Comparison of ENCODE assay signal across 21 cellular contexts in the genomic region with DNA sequence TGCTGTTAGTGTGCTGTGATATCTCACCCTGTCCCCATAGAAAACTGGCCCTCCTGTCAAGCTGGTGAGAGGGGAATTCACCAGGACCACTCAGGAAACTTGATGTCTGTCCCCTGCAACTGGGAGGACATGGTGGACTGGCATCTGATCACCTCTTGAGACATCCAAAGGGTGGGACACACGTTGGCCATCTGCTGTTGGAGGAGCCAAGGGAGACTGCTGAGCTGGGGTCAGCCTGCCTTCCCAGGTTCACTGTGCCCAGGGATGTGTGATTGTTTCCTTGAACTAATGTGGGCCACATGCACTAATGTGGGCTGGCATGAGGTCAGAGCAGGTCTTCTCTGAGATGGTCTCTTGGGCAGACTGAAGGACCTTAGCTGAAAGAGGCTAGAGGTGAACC. TPM values are rescaled to one million over a fixed set of nuclear protein-coding genes. Genes with fewer than 3 reads are reported as not detected.
DNase-seq lines count a peak whose midpoint lies in the region; ATAC-seq, FAIRE-seq and TF ChIP-seq lines count a peak whose summit lies in the region.
"Had no signal": no experiment of that assay in that cellular context is flagged by ENCODE, and none has a peak within 500 bp of the region (broad histone marks: within the 10 kb centered on the region; RNA-seq: fewer than 3 reads in every experiment).

No MANE protein-coding gene starts in this region.

- H2BK5ac ChIP-seq in H9 (ENCODE audit: insufficient read length, low read length): no peak overlapping the region
- H2BK5ac ChIP-seq in neuronal stem cell (ENCODE audit: low read length): no peak overlapping the region

- H3K27ac ChIP-seq in H9 (ENCODE audit: insufficient read length, low read depth, low read length): no peak overlapping the region
- H3K27ac ChIP-seq in neuronal stem cell (replicated peaks; ENCODE audit: low read length): no peak overlapping the region
- H3K27ac ChIP-seq: BLaER1, HL-60 had no signal

- no peaks in the 10 kb centered on the region for H3K9me3 Mint-ChIP-seq in H9
- H3K9me3 Mint-ChIP-seq in activated T-helper 1 cell treated with anti-CD3 and anti-CD28 coated beads, Interleukin-12 subunit alpha, Interleukin-12 subunit beta, Interleukin-2, Interleukin-4 antibody, amounts not matched to agents 30 ng/mL and 10 ng/mL and 1 ng/mL, durations not matched to agents 14 hours and 24 hours and 36 hours: no peaks in the 10 kb centered on the region
- H3K9me3 Mint-ChIP-seq in T-cell: no peaks in the 10 kb centered on the region
- H3K9me3 Mint-ChIP-seq: CD14-positive monocyte; CD4-positive, alpha-beta memory T cell; GM23338; IgD-negative memory B cell had no signal

- H3K4me2 ChIP-seq in H9 (ENCODE audit: insufficient read depth, insufficient read length, low read length): no peak overlapping the region
- H3K4me2 ChIP-seq in neuronal stem cell (ENCODE audit: insufficient read depth, low read length, poor library complexity, severe bottlenecking): no peak overlapping the region
- H3K4me2 ChIP-seq: BLaER1, GM23338 had no signal

- H2BK15ac ChIP-seq in H9 (ENCODE audit: low read depth, low read length) (no peak overlapping the region), neuronal stem cell (ENCODE audit: low read length) (no peak overlapping the region)

- H2AFZ ChIP-seq in H9 (ENCODE audit: low read length) (no peak overlapping the region), neuronal stem cell (ENCODE audit: low read length) (no peak overlapping the region)
- H2AFZ ChIP-seq: GM23338 had no signal

- no peak overlapping the region for H3K23ac ChIP-seq in H9 (ENCODE audit: insufficient read length, low read depth, low read length)
- H3K23ac ChIP-seq in neuronal stem cell (ENCODE audit: low read depth, low read length, poor library complexity): no peak overlapping the region

- H3K4ac ChIP-seq in H9 (ENCODE audit: low read depth, low read length): no peak overlapping the region
- H3K4ac ChIP-seq in neuronal stem cell (ENCODE audit: low read length): no peak overlapping the region

- H2BK12ac ChIP-seq in H9 (ENCODE audit: insufficient read length, low read depth, low read length) (no peak overlapping the region), neuronal stem cell (ENCODE audit: low read length) (no peak overlapping the region)

- no peak overlapping the region for H3K27ac Mint-ChIP-seq in H9
- H3K27ac Mint-ChIP-seq in activated T-helper 1 cell treated with anti-CD3 and anti-CD28 coated beads, Interleukin-12 subunit alpha, Interleukin-12 subunit beta, Interleukin-2, Interleukin-4 antibody, amounts not matched to agents 30 ng/mL and 10 ng/mL and 1 ng/mL, durations not matched to agents 14 hours and 24 hours and 36 hours: peak overlapping the region; percentile 29
- H3K27ac Mint-ChIP-seq in T-cell: no peak overlapping the region
- H3K27ac Mint-ChIP-seq: CD14-positive monocyte, GM23338 had no signal

- no peak overlapping the region for H3K4me3 ChIP-seq in neuronal stem cell (ENCODE audit: low read length in 2 of 2)
- H3K4me3 ChIP-seq: BLaER1, GM23338 had no signal

- H3K9ac ChIP-seq in H9 (ENCODE audit: extremely low read depth, insufficient read length, low read length): no peak overlapping the region
- no peak overlapping the region for H3K9ac ChIP-seq in neuronal stem cell (ENCODE audit: low read depth, low read length, poor library complexity)
- H3K9ac ChIP-seq: BLaER1 had no signal

- H3K79me1 ChIP-seq in H9 (ENCODE audit: insufficient read depth, low read depth, low read length, poor library complexity, severe bottlenecking) (no peaks in the 10 kb centered on the region), neuronal stem cell (ENCODE audit: low read depth, low read length) (no peaks in the 10 kb centered on the region)

- H4K8ac ChIP-seq in H9 (replicated peaks; ENCODE audit: insufficient read length, low read depth, low read length): no peak overlapping the region
- no peak overlapping the region for H4K8ac ChIP-seq in neuronal stem cell (ENCODE audit: low read depth, low read length)

- FAIRE-seq in urothelium cell line (lab: Jason Lieb, UNC): peak; percentile 80
- FAIRE-seq: GM12892, GM18507 had no signal

- H2BK120ac ChIP-seq in H9 (ENCODE audit: low read depth, low read length, poor library complexity, severe bottlenecking) (no peak overlapping the region), neuronal stem cell (ENCODE audit: low read depth, low read length) (no peak overlapping the region)

- H3K27me3 Mint-ChIP-seq in H9 (ENCODE audit: low read depth) (peaks cover 6% of the 10 kb centered on the region), T-cell (no peaks in the 10 kb centered on the region)
- H3K27me3 Mint-ChIP-seq in activated T-helper 1 cell treated with anti-CD3 and anti-CD28 coated beads, Interleukin-12 subunit alpha, Interleukin-12 subunit beta, Interleukin-2, Interleukin-4 antibody, amounts not matched to agents 30 ng/mL and 10 ng/mL and 1 ng/mL, durations not matched to agents 14 hours and 24 hours and 36 hours (ENCODE audit: insufficient read depth): peaks cover 20% of the 10 kb centered on the region
- H3K27me3 Mint-ChIP-seq: CD4-positive, alpha-beta memory T cell; IgD-negative memory B cell had no signal

- no peak overlapping the region for H3K4me3 Mint-ChIP-seq in H9
- H3K4me3 Mint-ChIP-seq in activated T-helper 1 cell treated with anti-CD3 and anti-CD28 coated beads, Interleukin-12 subunit alpha, Interleukin-12 subunit beta, Interleukin-2, Interleukin-4 antibody, amounts not matched to agents 30 ng/mL and 10 ng/mL and 1 ng/mL, durations not matched to agents 14 hours and 24 hours and 36 hours: no peak overlapping the region
- no peak overlapping the region for H3K4me3 Mint-ChIP-seq in T-cell
- H3K4me3 Mint-ChIP-seq: CD14-positive monocyte; CD4-positive, alpha-beta memory T cell; GM23338; IgD-negative memory B cell had no signal

- H3K4me1 ChIP-seq in H9 (ENCODE audit: insufficient read depth, low read length) (0 out of 2 replicates have a peak, but pooled peaks cover 2% of the 10 kb centered on the region), neuronal stem cell (ENCODE audit: control insufficient read depth in 2 of 2, insufficient read depth in 1 of 2, low read depth in 1 of 2, low read length in 2 of 2) (no peaks in the 10 kb centered on the region)
- H3K4me1 ChIP-seq: BLaER1 had no signal

- CTCF ChIA-PET in T-cell (lab: Charles Lee): no interaction called here

- H3K79me2 ChIP-seq in H9 (ENCODE audit: insufficient read depth, low read length): no peaks in the 10 kb centered on the region

- H3K23me2 ChIP-seq in H9 (ENCODE audit: insufficient read length, low read depth, low read length, poor library complexity, severe bottlenecking): peaks cover 2% of the 10 kb centered on the region

- H3K4me1 Mint-ChIP-seq in H9 (no peaks in the 10 kb centered on the region), T-cell (no peaks in the 10 kb centered on the region)
- H3K4me1 Mint-ChIP-seq in activated T-helper 1 cell treated with anti-CD3 and anti-CD28 coated beads, Interleukin-12 subunit alpha, Interleukin-12 subunit beta, Interleukin-2, Interleukin-4 antibody, amounts not matched to agents 30 ng/mL and 10 ng/mL and 1 ng/mL, durations not matched to agents 14 hours and 24 hours and 36 hours (ENCODE audit: low read depth): no peaks in the 10 kb centered on the region
- H3K4me1 Mint-ChIP-seq: GM23338 had no signal

- no peak overlapping the region for H2BK20ac ChIP-seq in H9 (ENCODE audit: low read depth, low read length, poor library complexity, severe bottlenecking)

- H3K18ac ChIP-seq in H9 (ENCODE audit: insufficient read length, low read depth, low read length) (peak overlapping the region; percentile 70), neuronal stem cell (ENCODE audit: low read length) (no peak overlapping the region)

- no peak for TF ChIP-seq CTCF in H9 (conservative IDR thresholded peaks at IDR 0.05)

- H3K36me3 ChIP-seq in neuronal stem cell (replicated peaks in 1 of 2; ENCODE audit: control insufficient read depth in 2 of 2, insufficient read depth in 2 of 2, low read length in 2 of 2): no peaks in the 10 kb centered on the region
- H3K36me3 ChIP-seq: BLaER1 had no signal

- H3K14ac ChIP-seq in H9 (ENCODE audit: insufficient read depth, low read length) (no peak overlapping the region; the same call in 1 of the 2 replicates), neuronal stem cell (ENCODE audit: low read length) (peak overlapping the region; percentile 92)

- no peak overlapping the region for H3K56ac ChIP-seq in H9 (ENCODE audit: insufficient read length, low read depth, low read length)

- H3K27me3 ChIP-seq in H9 (ENCODE audit: insufficient read depth, low read length) (no peaks in the 10 kb centered on the region), neuronal stem cell (ENCODE audit: control insufficient read depth in 3 of 3, insufficient read depth in 3 of 3, low read depth in 1 of 3, low read length in 3 of 3) (peaks cover 0 to 7% (median 0%) of the 10 kb centered on the region in 3 experiments)
- H3K27me3 ChIP-seq: BLaER1 had no signal

- no peak overlapping the region for H4K5ac ChIP-seq in H9 (ENCODE audit: insufficient read length, low read depth, low read length)

- POLR2A ChIA-PET in T-cell (lab: Charles Lee): no interaction called here

- H2AK5ac ChIP-seq in H9 (ENCODE audit: insufficient read length, low read length) (no peak overlapping the region), neuronal stem cell (ENCODE audit: low read depth, low read length) (peak overlapping the region; percentile 1)

- H3K9me3 ChIP-seq in H9 (ENCODE audit: control insufficient read depth, low read depth, low read length) (no peaks in the 10 kb centered on the region), neuronal stem cell (replicated peaks in 1 of 2; ENCODE audit: control insufficient read depth in 2 of 2, insufficient read depth in 1 of 2, low read depth in 1 of 2, low read length in 2 of 2) (no peaks in the 10 kb centered on the region)
- H3K9me3 ChIP-seq: BLaER1 had no signal

- intact Hi-C loops in activated T-helper 1 cell treated with anti-CD3 and anti-CD28 coated beads, Interleukin-12 subunit alpha, Interleukin-12 subunit beta, Interleukin-2, Interleukin-4 antibody, amounts not matched to agents 30 ng/mL and 10 ng/mL and 1 ng/mL, durations not matched to agents 14 hours and 24 hours and 36 hours (cut with micrococcal nuclease): no loop called here

- no peak for DNase-seq in H9
- DNase-seq in activated T-helper 1 cell treated with anti-CD3 and anti-CD28 coated beads, Interleukin-12 subunit alpha, Interleukin-12 subunit beta, Interleukin-2, Interleukin-4 antibody, amounts not matched to agents 30 ng/mL and 10 ng/mL and 1 ng/mL, durations not matched to agents 14 hours and 24 hours and 36 hours (ENCODE audit: low spot score): no peak
- no peak for DNase-seq in neuronal stem cell (ENCODE audit: low spot score)
- DNase-seq in urothelium cell line (ENCODE audit: low spot score): no peak
- no peak for DNase-seq in cerebellar cortex (ENCODE audit: low spot score)
- no peak for DNase-seq in mesenteric fat pad (ENCODE audit: low spot score)
- DNase-seq in T-cell: no peak
- DNase-seq: 8988T; CD4-positive, alpha-beta memory T cell; DMS153; DMS79; GDM1; H7 had no signal

- no CpG with 5 or more reads among the region's 1 CpG for WGBS in H9 (ENCODE audit: extremely low coverage, insufficient read length, low lambda C conversion rate)
- no CpG with 5 or more reads among the region's 1 CpG for whole genome bisulfite sequencing in neuronal stem cell (ENCODE audit: extremely low coverage in 2 of 2, insufficient read length in 2 of 2, insufficient replicate concordance in 1 of 2), 2 donors

- no peaks in the 10 kb centered on the region for H4K20me1 ChIP-seq in H9 (ENCODE audit: control insufficient read depth, insufficient read depth, insufficient read length)
- H4K20me1 ChIP-seq: BLaER1 had no signal

- H3K36me3 Mint-ChIP-seq in H9 (ENCODE audit: insufficient read depth in 1 of 3, low read depth in 3 of 3): no peaks in the 10 kb centered on the region
- H3K36me3 Mint-ChIP-seq in activated T-helper 1 cell treated with anti-CD3 and anti-CD28 coated beads, Interleukin-12 subunit alpha, Interleukin-12 subunit beta, Interleukin-2, Interleukin-4 antibody, amounts not matched to agents 30 ng/mL and 10 ng/mL and 1 ng/mL, durations not matched to agents 14 hours and 24 hours and 36 hours (ENCODE audit: low read depth): no peaks in the 10 kb centered on the region
- H3K36me3 Mint-ChIP-seq in T-cell: peaks cover 11% of the 10 kb centered on the region

- H3T11ph ChIP-seq in H9 (ENCODE audit: low read length): no peak overlapping the region

- ATAC-seq in T-cell (replicated peaks in 1 of 4): no peak
- ATAC-seq: GM23338 had no signal

- H4K91ac ChIP-seq in H9 (ENCODE audit: insufficient read length, low read depth, low read length) (no peak overlapping the region), neuronal stem cell (ENCODE audit: low read depth, low read length, poor library complexity) (no peak overlapping the region)

RNA-seq across cellular contexts. Expression of gene TMEM229B, which starts 16.7 kb away (rescaled TPM):
- total RNA-seq in H9 (2021): 0.22 and 0.24 TPM in 2 replicates
- 1.7 and 1.8 TPM in 2 replicates for total RNA-seq in activated T-helper 1 cell treated with anti-CD3 and anti-CD28 coated beads, Interleukin-12 subunit alpha, Interleukin-12 subunit beta, Interleukin-2, Interleukin-4 antibody, amounts not matched to agents 30 ng/mL and 10 ng/mL and 1 ng/mL, durations not matched to agents 14 hours and 24 hours and 36 hours
- 0.14 TPM for polyA plus RNA-seq in neuronal stem cell (2013, experiment 1 of 2)
- 0.26 TPM for polyA plus RNA-seq in neuronal stem cell (2013, experiment 2 of 2)
- 1.7 TPM for total RNA-seq in mesenteric fat pad
- total RNA-seq in T-cell: 10 to 100 TPM; 19.0 to 41.7 (median 32.3) TPM
- total RNA-seq: A673 had no signal

RNA-seq across cellular contexts. Expression of gene PLEKHH1, which starts 27.8 kb away (rescaled TPM):
- total RNA-seq in H9 (2021) (26.9 and 35.3 TPM in 2 replicates), mesenteric fat pad (6.8 TPM), T-cell (1 to 10 TPM in 1 of 5 donors, under 1 TPM in 4; 0.20 to 1.0 (median 0.58) TPM)
- total RNA-seq in activated T-helper 1 cell treated with anti-CD3 and anti-CD28 coated beads, Interleukin-12 subunit alpha, Interleukin-12 subunit beta, Interleukin-2, Interleukin-4 antibody, amounts not matched to agents 30 ng/mL and 10 ng/mL and 1 ng/mL, durations not matched to agents 14 hours and 24 hours and 36 hours: 0.96 and 2.4 TPM in 2 replicates
- 7.7 TPM for polyA plus RNA-seq in neuronal stem cell (2013, experiment 1 of 2)
- polyA plus RNA-seq in neuronal stem cell (2013, experiment 2 of 2): 8.2 TPM
- polyA plus RNA-seq: CD14-positive monocyte, IgD-negative memory B cell had no signal
